ENCODE assay signal across 14 cellular contexts in genomic region chr2:237885931-237886701, GRCh38. TPM values are rescaled to one million over a fixed set of nuclear protein-coding genes. Genes with fewer than 3 reads are reported as not detected.
A peak's percentile ranks its signal among the peaks of the same experiment; 100 is the strongest.
DNase-seq lines count a peak whose midpoint lies in the region; ATAC-seq and TF ChIP-seq lines count a peak whose summit lies in the region.
"Had no signal": no experiment of that assay in that cellular context is flagged by ENCODE, and none has a peak within 500 bp of the region (broad histone marks: within the 10 kb centered on the region; RNA-seq: fewer than 3 reads in every experiment).

No MANE protein-coding gene starts in this region.

- peaks cover 0 to 4% (median 0%) of the 10 kb centered on the region in 5 donors for H3K36me3 Mint-ChIP-seq in naive thymus-derived CD4-positive, alpha-beta T cell

- 80 to 92% methylated on average over 6 to 26 of the region's 26 CpGs for WGBS in upper lobe of left lung, 2 donors
- 85 to 89% methylated on average over 17 to 19 of the region's 26 CpGs for WGBS in thyroid gland, 2 donors

- intact Hi-C loops in Right ventricle myocardium inferior (cut with DNase I): loop anchor here (2.0 kb wide), 1 partner anchor 21 kb away; no protein-coding TSS in a partner anchor
- intact Hi-C loops in naive thymus-derived CD4-positive, alpha-beta T cell (cut with micrococcal nuclease): no loop called here
- intact Hi-C loops in thyroid gland (cut with DNase I): no loop called here

- H3K27ac ChIP-seq in naive thymus-derived CD4-positive, alpha-beta T cell (ENCODE audit: low read depth, low read length): no peak overlapping the region
- H3K27ac ChIP-seq in upper lobe of left lung: peak overlapping the region in 3 of 4 donors; percentile 49 to 71 (median 58)
- H3K27ac ChIP-seq in thyroid gland: no peak overlapping the region

- H3K4me1 Mint-ChIP-seq in naive thymus-derived CD4-positive, alpha-beta T cell: peaks cover 0 to 5% (median 0%) of the 10 kb centered on the region in 7 donors

- no peaks in the 10 kb centered on the region for H3K27me3 ChIP-seq in naive thymus-derived CD4-positive, alpha-beta T cell (ENCODE audit: control insufficient read depth in 2 of 2, insufficient read depth in 2 of 2, low read length in 2 of 2)
- H3K27me3 ChIP-seq in upper lobe of left lung (no peaks in the 10 kb centered on the region), thyroid gland (no peaks in the 10 kb centered on the region)

- POLR2A ChIA-PET in naive thymus-derived CD4-positive, alpha-beta T cell (lab: Charles Lee): no interaction called here

- ATAC-seq in Right ventricle myocardium inferior: peak; percentile 66
- ATAC-seq in naive thymus-derived CD4-positive, alpha-beta T cell: peak; percentile 8
- ATAC-seq in upper lobe of left lung (ENCODE audit: low FRiP score in 2 of 2): peak; percentile 15 to 29
- no peak for ATAC-seq in GM21825 (IDR thresholded peaks at IDR 0.05; ENCODE audit: unreplicated experiment)
- ATAC-seq in HG03139 (IDR thresholded peaks at IDR 0.05; ENCODE audit: unreplicated experiment): no peak

- TF ChIP-seq POLR2A in upper lobe of left lung (IDR thresholded peaks at IDR 0.05): no peak
- TF ChIP-seq POLR2A in thyroid gland (IDR thresholded peaks at IDR 0.05): no peak

- H3K9me3 ChIP-seq in naive thymus-derived CD4-positive, alpha-beta T cell (ENCODE audit: control insufficient read depth in 2 of 3, low read length in 3 of 3): no peaks in the 10 kb centered on the region
- H3K9me3 ChIP-seq in upper lobe of left lung (no peaks in the 10 kb centered on the region), thyroid gland (no peaks in the 10 kb centered on the region)

- in situ Hi-C loops in astrocyte of the spinal cord (cut with HindIII; ENCODE audit: low sequenced_read_pairs): no loop called here

- no peaks in the 10 kb centered on the region for H3K9me3 Mint-ChIP-seq in naive thymus-derived CD4-positive, alpha-beta T cell
- H3K9me3 Mint-ChIP-seq: activated CD4-positive, alpha-beta memory T cell treated with anti-CD3 and anti-CD28 coated beads, Interleukin-2, amount 10 ng/mL, durations not matched to agents 7 days and 5 days; T-helper 1 cell treated with Interleukin-12 subunit alpha and Interleukin-12 subunit beta and Interleukin-4 antibody, amounts not matched to agents 30 μg/mL and 1 μg/mL, for 36 hours had no signal

- DNase-seq in astrocyte of the spinal cord (ENCODE audit: low read depth, low spot score) (peak; percentile 26), Right ventricle myocardium inferior (ENCODE audit: missing footprints) (peak; percentile 82), upper lobe of left lung (peak in 1 of 2 donors; percentile 80), thyroid gland (no peak)
- DNase-seq in naive thymus-derived CD4-positive, alpha-beta T cell: no peak
- DNase-seq: activated CD4-positive, alpha-beta memory T cell treated with anti-CD3 and anti-CD28 coated beads, Interleukin-2, amount 10 ng/mL, durations not matched to agents 7 days and 5 days; activated naive CD4-positive, alpha-beta T cell treated with Interleukin-2 at 50 U/mL for 16 hours; hippocampal formation; NCI-H2029 treated with DMSO at 0.1 percent for 48 hours had no signal

- no peaks in the 10 kb centered on the region for H3K27me3 Mint-ChIP-seq in naive thymus-derived CD4-positive, alpha-beta T cell
- H3K27me3 Mint-ChIP-seq: activated CD4-positive, alpha-beta memory T cell treated with anti-CD3 and anti-CD28 coated beads, Interleukin-2, amount 10 ng/mL, durations not matched to agents 7 days and 5 days had no signal

- H3K4me1 ChIP-seq in naive thymus-derived CD4-positive, alpha-beta T cell (ENCODE audit: control insufficient read depth in 2 of 2, insufficient read depth in 2 of 2, low read length in 2 of 2): no peaks in the 10 kb centered on the region
- H3K4me1 ChIP-seq in upper lobe of left lung (peaks cover 0 to 12% (median 4%) of the 10 kb centered on the region in 4 donors), thyroid gland (peaks cover 0 to 7% of the 10 kb centered on the region in 2 donors)

- H3K4me3 ChIP-seq in astrocyte of the spinal cord (ENCODE audit: low read depth, low read length): no peak overlapping the region
- no peak overlapping the region for H3K4me3 ChIP-seq in naive thymus-derived CD4-positive, alpha-beta T cell (ENCODE audit: low read length)
- no peak overlapping the region for H3K4me3 ChIP-seq in upper lobe of left lung
- H3K4me3 ChIP-seq in thyroid gland (replicated peaks in 1 of 3): no peak overlapping the region
- H3K4me3 ChIP-seq: skin epidermis had no signal

- CTCF ChIA-PET in naive thymus-derived CD4-positive, alpha-beta T cell (lab: Charles Lee): no interaction called here

- no peaks in the 10 kb centered on the region for H3K36me3 ChIP-seq in naive thymus-derived CD4-positive, alpha-beta T cell (ENCODE audit: control insufficient read depth in 2 of 3, insufficient read depth in 3 of 3, low read length in 3 of 3)
- H3K36me3 ChIP-seq in upper lobe of left lung: no peaks in the 10 kb centered on the region
- H3K36me3 ChIP-seq in thyroid gland: no peaks in the 10 kb centered on the region

- TF ChIP-seq CTCF in astrocyte of the spinal cord (IDR thresholded peaks at IDR 0.05; ENCODE audit: low read depth, low read length): no peak
- no peak for TF ChIP-seq CTCF in upper lobe of left lung (IDR thresholded peaks at IDR 0.05)
- TF ChIP-seq CTCF in thyroid gland (IDR thresholded peaks at IDR 0.05): no peak

- TF ChIP-seq EP300 in upper lobe of left lung (IDR thresholded peaks at IDR 0.05): no peak

- H3K4me3 Mint-ChIP-seq in naive thymus-derived CD4-positive, alpha-beta T cell: no peak overlapping the region
- H3K4me3 Mint-ChIP-seq: activated CD4-positive, alpha-beta memory T cell treated with anti-CD3 and anti-CD28 coated beads, Interleukin-2, amount 10 ng/mL, durations not matched to agents 7 days and 5 days; T-helper 1 cell treated with Interleukin-12 subunit alpha and Interleukin-12 subunit beta and Interleukin-4 antibody, amounts not matched to agents 30 μg/mL and 1 μg/mL, for 36 hours had no signal

- H3K27ac Mint-ChIP-seq in naive thymus-derived CD4-positive, alpha-beta T cell: no peak overlapping the region
- H3K27ac Mint-ChIP-seq: activated CD4-positive, alpha-beta memory T cell treated with anti-CD3 and anti-CD28 coated beads, Interleukin-2, amount 10 ng/mL, durations not matched to agents 7 days and 5 days; T-helper 1 cell treated with Interleukin-12 subunit alpha and Interleukin-12 subunit beta and Interleukin-4 antibody, amounts not matched to agents 30 μg/mL and 1 μg/mL, for 36 hours had no signal

RNA-seq across cellular contexts. Expression of gene RAMP1, which starts 26.7 kb away (rescaled TPM):
- total RNA-seq in Right ventricle myocardium inferior (139 TPM), upper lobe of left lung (10 to 100 TPM in 3 of 6 donors, 1 to 10 TPM in 3; 3.4 to 14.4 (median 9.9) TPM), thyroid gland (1 to 10 TPM in 3 of 4 donors, under 1 TPM in 1; 0.78 to 4.2 (median 3.0) TPM)
- total RNA-seq in naive thymus-derived CD4-positive, alpha-beta T cell: 10 to 100 TPM in 1 of 5 experiments, 1 to 10 TPM in 1, under 1 TPM in 2, not detected in 1; 0.59 to 13.2 (median 0.95) TPM
- polyA plus RNA-seq in naive thymus-derived CD4-positive, alpha-beta T cell: 1 to 10 TPM in 1 of 2 donors, under 1 TPM in 1; 0.52 to 1.9 TPM
- total RNA-seq: H4 had no signal

Comparison
In these comparisons a context has a peak if more than half of its experiments do, and no peak if none do; other contexts are left out.
1. DNase-seq: peak in astrocyte of the spinal cord (single experiment) and Right ventricle myocardium inferior (single experiment); none in naive thymus-derived CD4-positive, alpha-beta T cell (0 of 9) and thyroid gland (0 of 2).
2. ATAC-seq: peak in Right ventricle myocardium inferior (single experiment), naive thymus-derived CD4-positive, alpha-beta T cell (single experiment) and upper lobe of left lung (2 of 2); none in GM21825 (single experiment) and HG03139 (single experiment).
3. H3K27ac ChIP-seq: peak in upper lobe of left lung (3 of 4); none in naive thymus-derived CD4-positive, alpha-beta T cell (single experiment) and thyroid gland (0 of 3).